In genomic region chr11:106853850-106854401, GRCh38 we compare ENCODE assay signal across 23 cellular contexts.
"Had no signal": no experiment of that assay in that cellular context is flagged by ENCODE, and none has a peak within 500 bp of the region (broad histone marks: within the 10 kb centered on the region; RNA-seq: fewer than 3 reads in every experiment).

No MANE protein-coding gene starts in this region.

- ATAC-seq: esophagus mucosa; gastrocnemius medialis; heart left ventricle; left cardiac atrium; left lung; naive thymus-derived CD4-positive, alpha-beta T cell; psoas muscle; right cardiac atrium; stimulated activated naive B cell treated with anti-CD40 and anti-IgM and Interleukin-4, amounts not matched to agents 10 μg/mL and 1 μg/mL and 100 μg/mL, for 72 hours had no signal

- H3K9ac ChIP-seq: neural progenitor cell had no signal

- H3K27ac ChIP-seq: colonic mucosa, epithelial cell of prostate, gastrocnemius medialis, heart left ventricle, hepatocyte, left lung, neural progenitor cell, psoas muscle, skin epidermis, transverse colon had no signal

- H3K36me3 ChIP-seq: colonic mucosa, gastrocnemius medialis, heart left ventricle, left lung, neural progenitor cell, transverse colon had no signal

- FAIRE-seq: urothelium cell line had no signal

- H3K4me1 ChIP-seq: colonic mucosa, gastrocnemius medialis, heart left ventricle, left lung, neural progenitor cell, psoas muscle, transverse colon had no signal

- DNase-seq: effector CD8-positive, alpha-beta T cell; endodermal cell; foreskin fibroblast; gastrocnemius medialis; left cardiac atrium; mesenchymal stem cell; midbrain; naive thymus-derived CD4-positive, alpha-beta T cell; psoas muscle; stimulated activated CD4-positive, alpha-beta T cell treated with anti-CD3 and anti-CD28 coated beads, Interleukin-15, amount 100 ng/mL, for 24 hours; stimulated activated CD4-positive, alpha-beta T cell treated with anti-CD3 and anti-CD28 coated beads, Interleukin-2, amount 100 ng/mL, for 48 hours; stimulated activated naive B cell treated with anti-CD40 and anti-IgM and Interleukin-4, amounts not matched to agents 10 μg/mL and 1 μg/mL and 100 μg/mL, for 72 hours; transverse colon had no signal

- H3K4me3 ChIP-seq: colonic mucosa, gastrocnemius medialis, heart left ventricle, hepatocyte, left lung, neural progenitor cell, psoas muscle, skin epidermis, transverse colon had no signal

- H3K9me3 ChIP-seq: colonic mucosa, gastrocnemius medialis, psoas muscle had no signal

- H3K27me3 ChIP-seq: colonic mucosa, gastrocnemius medialis, heart left ventricle, hepatocyte, left lung, neural progenitor cell, transverse colon had no signal
